Comparison of ENCODE assay signal across 10 cellular contexts in genomic region chr16:72590179-72590937, GRCh38.
A peak's percentile ranks its signal among the peaks of the same experiment; 100 is the strongest.
DNase-seq lines count a peak whose midpoint lies in the region; ATAC-seq and TF ChIP-seq lines count a peak whose summit lies in the region.
"Had no signal": no experiment of that assay in that cellular context is flagged by ENCODE, and none has a peak within 500 bp of the region (broad histone marks: within the 10 kb centered on the region; RNA-seq: fewer than 3 reads in every experiment).

No MANE protein-coding gene starts in this region.

- no peak overlapping the region for H2BK5ac ChIP-seq in neuronal stem cell (ENCODE audit: low read length)

- ATAC-seq in GM19025 (IDR thresholded peaks at IDR 0.05; ENCODE audit: low read depth, unreplicated experiment) = peak; percentile 82
- ATAC-seq in HG03442 (IDR thresholded peaks at IDR 0.05; ENCODE audit: unreplicated experiment) = peak; percentile 82
- ATAC-seq in stimulated activated naive CD8-positive, alpha-beta T cell treated with anti-CD3 and anti-CD28 coated beads, Interleukin-15, amount 100 ng/mL, for 72 hours = no peak

- no peaks in the 10 kb centered on the region for H3K79me1 ChIP-seq in neuronal stem cell (ENCODE audit: low read depth, low read length)

- H3K4me3 Mint-ChIP-seq in HFFc6 = no peak overlapping the region
- H3K4me3 Mint-ChIP-seq in stimulated activated naive CD8-positive, alpha-beta T cell treated with anti-CD3 and anti-CD28 coated beads, Interleukin-15, amount 100 ng/mL, for 72 hours = no peak overlapping the region

- no peak overlapping the region for H2AFZ ChIP-seq in neuronal stem cell (ENCODE audit: low read length)

- WGBS in neuronal stem cell (ENCODE audit: extremely low coverage in 2 of 2, insufficient read length in 2 of 2, insufficient replicate concordance in 1 of 2), 2 donors = no CpG with 5 or more reads among the region's 2 CpGs

- no peaks in the 10 kb centered on the region for H3K9me3 ChIP-seq in neuronal stem cell (replicated peaks in 1 of 2; ENCODE audit: control insufficient read depth in 2 of 2, insufficient read depth in 1 of 2, low read depth in 1 of 2, low read length in 2 of 2)

- no peak overlapping the region for H3K4me3 ChIP-seq in neuronal stem cell (ENCODE audit: low read length in 2 of 2)

- no peak overlapping the region for H2AK5ac ChIP-seq in neuronal stem cell (ENCODE audit: low read depth, low read length)

- peak overlapping the region; percentile 32; the same call in 1 of the 2 replicates for H3K27ac Mint-ChIP-seq in HFFc6
- peak overlapping the region in 1 of 2 donors; percentile 72 for H3K27ac Mint-ChIP-seq in stimulated activated naive CD8-positive, alpha-beta T cell treated with anti-CD3 and anti-CD28 coated beads, Interleukin-15, amount 100 ng/mL, for 72 hours

- H3K4me2 ChIP-seq in neuronal stem cell (ENCODE audit: insufficient read depth, low read length, poor library complexity, severe bottlenecking) = no peak overlapping the region

- H4K91ac ChIP-seq in neuronal stem cell (ENCODE audit: low read depth, low read length, poor library complexity) = no peak overlapping the region

- H3K18ac ChIP-seq in neuronal stem cell (ENCODE audit: low read length) = no peak overlapping the region

- no peak overlapping the region for H2BK120ac ChIP-seq in neuronal stem cell (ENCODE audit: low read depth, low read length)

- no peak overlapping the region for H3K27ac ChIP-seq in neuronal stem cell (replicated peaks; ENCODE audit: low read length)

- no peak overlapping the region for H2BK12ac ChIP-seq in neuronal stem cell (ENCODE audit: low read length)

- no peaks in the 10 kb centered on the region for H3K9me3 Mint-ChIP-seq in HFFc6
- H3K9me3 Mint-ChIP-seq in stimulated activated naive CD8-positive, alpha-beta T cell treated with anti-CD3 and anti-CD28 coated beads, Interleukin-15, amount 100 ng/mL, for 72 hours = no peaks in the 10 kb centered on the region

- H3K4me1 ChIP-seq in neuronal stem cell (ENCODE audit: control insufficient read depth in 2 of 2, insufficient read depth in 1 of 2, low read depth in 1 of 2, low read length in 2 of 2) = peaks cover 0 to 3% of the 10 kb centered on the region in 2 donors

- H3K27me3 ChIP-seq in neuronal stem cell (ENCODE audit: control insufficient read depth in 3 of 3, insufficient read depth in 3 of 3, low read depth in 1 of 3, low read length in 3 of 3) = no peaks in the 10 kb centered on the region

- no peak overlapping the region for H3K23ac ChIP-seq in neuronal stem cell (ENCODE audit: low read depth, low read length, poor library complexity)

- H3K36me3 ChIP-seq in neuronal stem cell (replicated peaks in 1 of 2; ENCODE audit: control insufficient read depth in 2 of 2, insufficient read depth in 2 of 2, low read length in 2 of 2) = no peaks in the 10 kb centered on the region

- H3K4me1 Mint-ChIP-seq in HFFc6 (ENCODE audit: low read depth) = peaks cover 44% of the 10 kb centered on the region
- H3K4me1 Mint-ChIP-seq in stimulated activated naive CD8-positive, alpha-beta T cell treated with anti-CD3 and anti-CD28 coated beads, Interleukin-15, amount 100 ng/mL, for 72 hours = no peaks in the 10 kb centered on the region

- H3K4ac ChIP-seq in neuronal stem cell (ENCODE audit: low read length) = no peak overlapping the region

- no peak overlapping the region for H4K8ac ChIP-seq in neuronal stem cell (ENCODE audit: low read depth, low read length)

- no peak overlapping the region for H3K14ac ChIP-seq in neuronal stem cell (ENCODE audit: low read length)

- DNase-seq in HFFc6 (peak; percentile 39), retina (peak; percentile 19), NCI-H1694 (lab: John Stamatoyannopoulos, UW) (no peak), neuronal stem cell (ENCODE audit: low spot score) (no peak)
- DNase-seq in stimulated activated naive CD8-positive, alpha-beta T cell treated with anti-CD3 and anti-CD28 coated beads, Interleukin-15, amount 100 ng/mL, for 72 hours = no peak
- DNase-seq: activated gamma-delta T cell, NCI-H524 treated with DMSO at 0.1 percent for 48 hours, T1000 had no signal

- TF ChIP-seq CTCF in HFFc6 (IDR thresholded peaks at IDR 0.05) = no peak

- H3K9ac ChIP-seq in neuronal stem cell (ENCODE audit: low read depth, low read length, poor library complexity) = no peak overlapping the region

- H3K36me3 Mint-ChIP-seq in HFFc6 (ENCODE audit: low read depth) = no peaks in the 10 kb centered on the region

- H2BK15ac ChIP-seq in neuronal stem cell (ENCODE audit: low read length) = no peak overlapping the region

- no peaks in the 10 kb centered on the region for H3K27me3 Mint-ChIP-seq in HFFc6 (ENCODE audit: insufficient read depth)
- no peaks in the 10 kb centered on the region for H3K27me3 Mint-ChIP-seq in stimulated activated naive CD8-positive, alpha-beta T cell treated with anti-CD3 and anti-CD28 coated beads, Interleukin-15, amount 100 ng/mL, for 72 hours

Comparison
In these comparisons a context has a peak if more than half of its experiments do, and no peak if none do; other contexts are left out.
1. DNase-seq: peak in HFFc6 (single experiment) and retina (single experiment); none in NCI-H1694 (single experiment), stimulated activated naive CD8-positive, alpha-beta T cell treated with anti-CD3 and anti-CD28 coated beads, Interleukin-15, amount 100 ng/mL, for 72 hours (0 of 2) and neuronal stem cell (single experiment).